Comparison of ENCODE assay signal across 9 cellular contexts in the genomic region with DNA sequence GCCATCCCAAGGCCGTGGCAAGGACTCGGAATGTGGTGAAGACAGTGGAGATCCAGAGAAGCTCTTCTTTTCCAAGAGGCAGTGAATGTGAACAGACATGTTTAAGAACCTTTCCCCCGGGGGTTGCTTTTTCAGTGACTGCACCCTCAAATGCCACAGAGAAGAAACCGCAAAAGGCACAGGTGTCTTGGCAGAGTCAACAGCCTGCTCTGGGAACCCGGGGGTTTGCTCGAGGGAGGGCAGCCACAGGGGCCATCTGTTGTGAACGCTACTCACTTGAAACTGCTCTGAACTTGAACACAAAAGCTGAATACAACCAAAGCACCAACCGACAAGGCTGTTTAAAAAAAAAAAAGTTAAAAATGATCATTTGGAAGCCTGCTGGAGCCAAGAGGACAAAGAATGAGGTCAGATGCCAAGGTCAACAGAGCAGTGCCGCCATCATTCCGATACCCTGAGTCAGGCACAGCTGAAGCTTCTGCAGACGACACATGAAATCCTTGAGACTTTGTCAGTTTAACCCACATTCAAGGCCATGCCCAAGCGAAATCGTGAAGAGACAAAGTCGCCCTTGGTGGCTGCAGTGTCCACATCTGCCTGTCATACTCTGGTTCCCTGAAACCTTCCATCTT. TPM values are rescaled to one million over a fixed set of nuclear protein-coding genes. Genes with fewer than 3 reads are reported as not detected.
DNase-seq lines count a peak whose midpoint lies in the region; ATAC-seq and TF ChIP-seq lines count a peak whose summit lies in the region.
"Had no signal": no experiment of that assay in that cellular context is flagged by ENCODE, and none has a peak within 500 bp of the region (broad histone marks: within the 10 kb centered on the region; RNA-seq: fewer than 3 reads in every experiment).

No MANE protein-coding gene starts in this region.

- no peaks in the 10 kb centered on the region for H3K4me1 Mint-ChIP-seq in Caco-2 (ENCODE audit: low read depth, unreplicated experiment)

- DNase-seq in DMS79 (lab: John Stamatoyannopoulos, UW) = peak; percentile 38
- DNase-seq in RPMI7951 (ENCODE audit: low read depth) = peak; percentile 68
- DNase-seq in germinal center (ENCODE audit: low spot score) = peak; percentile 58
- no peak for DNase-seq in OCI-M2 (lab: John Stamatoyannopoulos, UW; ENCODE audit: unreplicated experiment)
- DNase-seq in NCI-H345 (lab: John Stamatoyannopoulos, UW) = no peak
- DNase-seq in NCI-H345 treated with DMSO at 0.1 percent for 48 hours (lab: John Stamatoyannopoulos, UW; ENCODE audit: unreplicated experiment) = no peak
- DNase-seq in Caco-2 = no peak

- no peaks in the 10 kb centered on the region for H3K9me3 ChIP-seq in Caco-2

- ATAC-seq in GM21576 (IDR thresholded peaks at IDR 0.05; ENCODE audit: unreplicated experiment) = peak; percentile 55

- no TSS peak for BruUV-seq in Caco-2 (replicated peaks; lab: Mats Ljungman, UMichigan)

- TF ChIP-seq CTCF in Caco-2 (IDR thresholded peaks at IDR 0.05; ENCODE audit: insufficient read depth in 1 of 2, low read depth in 1 of 2, low read length in 1 of 2, severe bottlenecking in 1 of 2, unreplicated experiment in 1 of 2) = no peak

- POLR2A ChIA-PET in Caco-2 (lab: Charles Lee) = no interaction called here

- no peaks in the 10 kb centered on the region for H3K9me3 Mint-ChIP-seq in Caco-2 (ENCODE audit: unreplicated experiment)

- H3K36me3 ChIP-seq in Caco-2 (ENCODE audit: control insufficient read depth, insufficient read depth, low read length) = no peaks in the 10 kb centered on the region

- no peak overlapping the region for H3K4me3 Mint-ChIP-seq in Caco-2 (ENCODE audit: unreplicated experiment)

- peaks cover 5% of the 10 kb centered on the region for H3K36me3 Mint-ChIP-seq in Caco-2 (ENCODE audit: insufficient read depth, unreplicated experiment)

- H3K27me3 Mint-ChIP-seq in Caco-2 (ENCODE audit: insufficient read depth, unreplicated experiment) = no peaks in the 10 kb centered on the region

- no peak overlapping the region for H3K4me3 ChIP-seq in Caco-2 (ENCODE audit: low read depth, low read length)

- H3K4me1 ChIP-seq in Caco-2 = no peaks in the 10 kb centered on the region
- H3K4me1 ChIP-seq: parathyroid adenoma had no signal

- H3K27me3 ChIP-seq in Caco-2 (replicated peaks; ENCODE audit: control insufficient read depth, insufficient read depth, low read length) = no peaks in the 10 kb centered on the region

- CTCF ChIA-PET in Caco-2 (lab: Charles Lee) = no interaction called here

- no peak overlapping the region for H3K27ac Mint-ChIP-seq in Caco-2 (ENCODE audit: unreplicated experiment)

- intact Hi-C loops in Caco-2 (cut with micrococcal nuclease; ENCODE audit: unreplicated experiment) = no loop called here

RNA-seq across cellular contexts. Expression of a gene that starts 47.4 kb away (rescaled TPM):
- 168 and 188 TPM in 2 replicates for total RNA-seq in RPMI7951 (2014; rRNA removed; shearing (Covaris generic))
- total RNA-seq in Caco-2 (2022) = 106 and 108 TPM in 2 replicates

RNA-seq across cellular contexts. Expression of a gene that starts 47.7 kb away (rescaled TPM):
- total RNA-seq in RPMI7951 (2014; rRNA removed; shearing (Covaris generic)) = 10.7 and 14.7 TPM in 2 replicates
- total RNA-seq in Caco-2 (2022) = 26.4 and 29.7 TPM in 2 replicates

Comparison
In these comparisons a context has a peak if more than half of its experiments do, and no peak if none do; other contexts are left out.
1. DNase-seq: peak in DMS79 (single experiment), RPMI7951 (single experiment) and germinal center (single experiment); none in OCI-M2 (single experiment), NCI-H345 (single experiment), NCI-H345 treated with DMSO at 0.1 percent for 48 hours (single experiment) and Caco-2 (0 of 2).